Comparison of ENCODE assay signal across 11 cellular contexts in the genomic region with DNA sequence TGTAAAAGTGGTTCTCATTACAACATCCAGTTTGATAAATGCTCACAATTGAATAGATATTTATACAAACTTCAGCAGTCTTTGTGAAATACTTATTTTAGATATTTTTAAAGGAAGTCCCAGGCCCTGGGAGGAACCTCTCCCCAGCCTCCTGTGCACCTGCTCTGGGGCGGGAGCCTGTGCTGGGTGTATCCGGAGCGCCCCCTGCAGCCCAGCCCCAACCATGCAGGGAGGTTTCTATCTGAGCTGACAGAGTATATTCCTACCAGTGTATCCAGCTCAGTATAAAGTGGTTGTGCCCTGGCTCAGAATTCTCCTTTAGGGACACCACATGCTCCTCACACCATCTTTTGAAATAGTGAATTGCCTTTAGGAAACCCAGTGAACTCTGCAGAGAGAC.
DNase-seq lines count a peak whose midpoint lies in the region; TF ChIP-seq lines count a peak whose summit lies in the region.
"Had no signal": no experiment of that assay in that cellular context is flagged by ENCODE, and none has a peak within 500 bp of the region (broad histone marks: within the 10 kb centered on the region; RNA-seq: fewer than 3 reads in every experiment).

No MANE protein-coding gene starts in this region.

- WGBS in spleen, 5 donors, result 3 to 11% (median 5%) methylated on average over 3 of the region's 3 CpGs
- WGBS in suprapubic skin, result 4% methylated on average over 3 of the region's 3 CpGs

- H3F3A ChIP-seq in DOHH2 (ENCODE audit: control insufficient read depth, insufficient read depth), result 0 out of 2 replicates have a peak, but pooled peaks cover 2% of the 10 kb centered on the region

- peak; percentile 84 for TF ChIP-seq CTCF in DOHH2 (IDR thresholded peaks at IDR 0.05; ENCODE audit: low read depth, low read length, poor library complexity, severe bottlenecking)
- TF ChIP-seq CTCF in spleen (IDR thresholded peaks at IDR 0.05 in 8 of 11, conservative IDR thresholded peaks at IDR 0.05 in 3 of 11), result peak in 6 of 11 experiments; percentile 10 to 52 (median 50)
- TF ChIP-seq CTCF in suprapubic skin (IDR thresholded peaks at IDR 0.05), result no peak

- H3K4me2 ChIP-seq in DOHH2 (ENCODE audit: low read length), result peak overlapping the region; percentile 49

- H3K79me2 ChIP-seq in DOHH2 (ENCODE audit: control insufficient read depth, low read length), result no peaks in the 10 kb centered on the region

- H3K9me3 ChIP-seq in DOHH2 (ENCODE audit: control insufficient read depth, insufficient read depth, low read length) (peaks cover 7% of the 10 kb centered on the region; the same call in 1 of the 2 replicates), spleen (no peaks in the 10 kb centered on the region), suprapubic skin (no peaks in the 10 kb centered on the region)
- H3K9me3 ChIP-seq: adrenal gland, HAP-1 had no signal

- H3K9me2 ChIP-seq in DOHH2 (replicated peaks; ENCODE audit: control insufficient read depth, low read length), result no peaks in the 10 kb centered on the region

- intact Hi-C loops in spleen (cut with DNase I; ENCODE audit: low total_unique reads), result no loop called here

- H3K4me3 ChIP-seq in DOHH2 (ENCODE audit: low read length), result peak overlapping the region; percentile 36
- no peak overlapping the region for H3K4me3 ChIP-seq in spleen
- H3K4me3 ChIP-seq in suprapubic skin, result no peak overlapping the region
- H3K4me3 ChIP-seq: adrenal gland, HAP-1 had no signal

- H3K27me3 ChIP-seq in DOHH2 (ENCODE audit: control insufficient read depth, low read length) (no peaks in the 10 kb centered on the region), spleen (replicated peaks in 1 of 7) (peaks cover 0 to 6% (median 0%) of the 10 kb centered on the region in 7 donors), suprapubic skin (peaks cover 6% of the 10 kb centered on the region)

- H3K27ac ChIP-seq in DOHH2 (ENCODE audit: low read depth, low read length) (peak overlapping the region; percentile 48), spleen (no peak overlapping the region), suprapubic skin (no peak overlapping the region)
- H3K27ac ChIP-seq: adrenal gland had no signal

- peaks cover 33% of the 10 kb centered on the region for H3K4me1 ChIP-seq in DOHH2 (ENCODE audit: control insufficient read depth, low read length)
- H3K4me1 ChIP-seq in spleen, result peaks cover 0 to 12% (median 8%) of the 10 kb centered on the region in 6 donors
- no peaks in the 10 kb centered on the region for H3K4me1 ChIP-seq in suprapubic skin
- H3K4me1 ChIP-seq: adrenal gland, HAP-1 had no signal

- DNase-seq in NAMALWA (ENCODE audit: low spot score) (peak; percentile 42), activated T-cell treated with anti-CD3 and anti-CD28 coated beads for 4 hours (peak; percentile 17), spleen (no peak), amygdala (lab: John Stamatoyannopoulos, UW) (no peak), OCI-M1 (lab: John Stamatoyannopoulos, UW) (no peak), 8988T (no peak), suprapubic skin (ENCODE audit: low spot score in 2 of 2) (no peak)
- DNase-seq: adrenal gland, glutamatergic neuron had no signal

- TF ChIP-seq POLR2A in spleen (IDR thresholded peaks at IDR 0.05) (no peak), suprapubic skin (IDR thresholded peaks at IDR 0.05) (no peak)

- H3K36me3 ChIP-seq in DOHH2 (ENCODE audit: control insufficient read depth, low read length) (no peaks in the 10 kb centered on the region), spleen (no peaks in the 10 kb centered on the region), suprapubic skin (no peaks in the 10 kb centered on the region)
- H3K36me3 ChIP-seq: adrenal gland, HAP-1 had no signal

- no peaks in the 10 kb centered on the region for H4K20me1 ChIP-seq in DOHH2 (ENCODE audit: control insufficient read depth, insufficient read depth, low read depth, low read length)

- no peak for TF ChIP-seq EP300 in suprapubic skin (IDR thresholded peaks at IDR 0.05)

Comparison
In these comparisons a context has a peak if more than half of its experiments do, and no peak if none do; other contexts are left out.
1. CTCF ChIP-seq: peak in DOHH2 (single experiment) and spleen (6 of 11); none in suprapubic skin (0 of 2).
2. DNase-seq: peak in NAMALWA (single experiment) and activated T-cell treated with anti-CD3 and anti-CD28 coated beads for 4 hours (single experiment); none in spleen (single experiment), amygdala (0 of 56), OCI-M1 (single experiment), 8988T (single experiment) and suprapubic skin (0 of 2).